In genomic region chr3:40377822-40378221, GRCh38 we compare ENCODE assay signal across 35 cellular contexts. TPM values are rescaled to one million over a fixed set of nuclear protein-coding genes. Genes with fewer than 3 reads are reported as not detected.
"Had no signal": no experiment of that assay in that cellular context is flagged by ENCODE, and none has a peak within 500 bp of the region (broad histone marks: within the 10 kb centered on the region; RNA-seq: fewer than 3 reads in every experiment).

No MANE protein-coding gene starts in this region.

- H3K27ac ChIP-seq: adrenal gland, ascending aorta, body of pancreas, brain microvascular endothelial cell, breast epithelium, cardiac muscle cell had no signal

- H3K36me3 ChIP-seq: adrenal gland, ascending aorta, brain microvascular endothelial cell, breast epithelium, cardiac muscle cell had no signal

- ATAC-seq: activated naive CD4-positive, alpha-beta T cell treated with anti-CD3 and anti-CD28 coated beads, Interleukin-2, amount 50 U/mL, for 72 hours; activated naive CD8-positive, alpha-beta T cell treated with anti-CD3 and anti-CD28 coated beads, Interleukin-2, amount 50 U/mL, for 24 hours; activated T-cell treated with anti-CD3 and anti-CD28 coated beads, Interleukin-2, amount 50 U/mL, for 4 hours; activated T-cell treated with anti-CD3 and anti-CD28 coated beads, Interleukin-2, amount 50 U/mL, for 72 hours; activated T-helper 17 cell treated with anti-CD3 and anti-CD28 coated beads, Interleukin-2, amount 50 U/mL, for 72 hours; body of pancreas had no signal

- FAIRE-seq: astrocyte, bronchial epithelial cell had no signal

- H3K4me3 ChIP-seq: adrenal gland, ascending aorta, body of pancreas, breast epithelium, cardiac muscle cell had no signal

- H3K27me3 ChIP-seq: adrenal gland, ascending aorta, body of pancreas, brain microvascular endothelial cell, breast epithelium had no signal

- H3K4me1 ChIP-seq: adrenal gland, ascending aorta, body of pancreas, breast epithelium had no signal

- DNase-seq: activated effector memory CD4-positive, alpha-beta T cell treated with anti-CD3 and anti-CD28 coated beads, Interleukin-2, amount 50 U/mL, for 16 hours; activated effector memory CD4-positive, alpha-beta T cell treated with Interleukin-2 at 50 U/mL for 16 hours; activated gamma-delta T cell; activated gamma-delta T cell treated with Interleukin-2 at 50 U/mL for 16 hours; activated naive CD4-positive, alpha-beta T cell; activated naive CD4-positive, alpha-beta T cell treated with anti-CD3 and anti-CD28 coated beads for 36 hours; activated naive CD4-positive, alpha-beta T cell treated with anti-CD3 and anti-CD28 coated beads, Interleukin-2, amount 10 ng/mL, durations not matched to agents 7 days and 5 days; activated naive CD4-positive, alpha-beta T cell treated with anti-CD3 and anti-CD28 coated beads, Interleukin-2, amount 50 U/mL, for 16 hours; activated naive CD4-positive, alpha-beta T cell treated with Interleukin-2 at 50 U/mL for 16 hours; activated naive CD8-positive, alpha-beta T cell treated with anti-CD3 and anti-CD28 coated beads for 36 hours; activated naive CD8-positive, alpha-beta T cell treated with anti-CD3 and anti-CD28 coated beads, Interleukin-2, amount 10 ng/mL, durations not matched to agents 7 days and 5 days; activated naive CD8-positive, alpha-beta T cell treated with anti-CD3 and anti-CD28 coated beads, Interleukin-2, amount 50 U/mL, for 24 hours; activated T-cell treated with anti-CD3 and anti-CD28 coated beads, Interleukin-2, amount 50 U/mL, for 24 hours; activated T-cell treated with anti-CD3 and anti-CD28 coated beads, Interleukin-2, amount 50 U/mL, for 4 hours; activated T-cell treated with anti-CD3 and anti-CD28 coated beads, Interleukin-2, amount 50 U/mL, for 48 hours; activated T-cell treated with anti-CD3 and anti-CD28 coated beads, Interleukin-2, amount 50 U/mL, for 72 hours; adrenal gland; amniotic stem cell; amygdala; anterior cingulate cortex; aorta; body of pancreas; brain microvascular endothelial cell; caudate nucleus; central memory CD4-positive, alpha-beta T cell; cerebellar nuclear complex had no signal

- H3K9me3 ChIP-seq: adrenal gland, ascending aorta, body of pancreas had no signal

RNA-seq across cellular contexts. Expression of gene ENTPD3, which starts 9.2 kb away (rescaled TPM):
- total RNA-seq: activated naive CD4-positive, alpha-beta T cell treated with anti-CD3 and anti-CD28 coated beads for 36 hours; activated naive CD4-positive, alpha-beta T cell treated with anti-CD3 and anti-CD28 coated beads, Interleukin-2, amount 50 U/mL, for 72 hours; activated naive CD8-positive, alpha-beta T cell treated with anti-CD3 and anti-CD28 coated beads for 36 hours; activated naive CD8-positive, alpha-beta T cell treated with anti-CD3 and anti-CD28 coated beads, Interleukin-2, amount 10 ng/mL, durations not matched to agents 7 days and 5 days; activated T-cell treated with anti-CD3 and anti-CD28 coated beads, Interleukin-2, amount 50 U/mL, for 4 hours; activated T-cell treated with anti-CD3 and anti-CD28 coated beads, Interleukin-2, amount 50 U/mL, for 72 hours; activated T-helper 1 cell treated with anti-CD3 and anti-CD28 coated beads, Interleukin-12 subunit alpha, Interleukin-12 subunit beta, Interleukin-2, Interleukin-4 antibody, amounts not matched to agents 30 ng/mL and 10 ng/mL and 1 ng/mL, durations not matched to agents 14 hours and 24 hours and 36 hours; activated T-helper 17 cell treated with anti-CD3 and anti-CD28 coated beads, Interleukin-2, amount 50 U/mL, for 72 hours; activated T-helper 2 cell treated with anti-CD3 and anti-CD28 coated beads, Interferon-gamma antibody, Interleukin-2, Interleukin-4, amounts not matched to agents 10 μg/mL and 5 μg/mL and 100 μg/mL, durations not matched to agents 14 hours and 24 hours and 36 hours had no signal
